ENCODE assay signal across 11 cellular contexts in the genomic region with DNA sequence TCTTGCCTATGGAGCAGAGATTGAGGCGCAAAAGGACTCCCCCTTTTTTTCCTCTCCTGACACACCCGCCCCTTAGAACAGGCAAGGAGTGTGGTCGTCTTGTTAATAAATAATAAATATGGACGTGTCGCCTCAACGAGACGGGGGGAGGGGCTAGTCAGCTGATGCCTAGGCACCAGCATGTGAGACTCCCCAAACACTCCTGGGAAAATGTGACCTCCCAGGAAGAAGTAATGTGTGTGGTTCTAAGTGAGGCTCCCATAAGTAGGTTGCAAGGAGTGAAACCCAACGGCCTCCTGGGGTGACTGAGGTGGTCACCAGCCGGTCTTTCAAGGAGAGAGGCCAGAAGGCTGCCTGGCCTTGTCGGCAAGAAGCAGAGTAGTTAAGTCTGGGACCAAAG. TPM values are rescaled to one million over a fixed set of nuclear protein-coding genes. Genes with fewer than 3 reads are reported as not detected.
DNase-seq lines count a peak whose midpoint lies in the region; ATAC-seq, FAIRE-seq and TF ChIP-seq lines count a peak whose summit lies in the region.
"Had no signal": no experiment of that assay in that cellular context is flagged by ENCODE, and none has a peak within 500 bp of the region (broad histone marks: within the 10 kb centered on the region; RNA-seq: fewer than 3 reads in every experiment).

No MANE protein-coding gene starts in this region.

- H2AFZ ChIP-seq in H1 (ENCODE audit: low read length) (no peak overlapping the region), neural progenitor cell (replicated peaks) (no peak overlapping the region)

- peaks cover 3% of the 10 kb centered on the region for H3K9me3 Mint-ChIP-seq in neural progenitor cell
- H3K9me3 Mint-ChIP-seq: activated naive CD8-positive, alpha-beta T cell treated with anti-CD3 and anti-CD28 coated beads, Interleukin-2, amount 50 U/mL, for 24 hours had no signal

- H4K91ac ChIP-seq in H1 (replicated peaks; ENCODE audit: insufficient read length, low read length) = no peak overlapping the region

- TF ChIP-seq CTCF in H1 (IDR thresholded peaks at IDR 0.05; ENCODE audit: control extremely low read depth in 1 of 3, insufficient read depth in 1 of 3, low read depth in 1 of 3, low read length in 3 of 3) (no peak), neural progenitor cell (IDR thresholded peaks at IDR 0.05) (no peak), vagina (IDR thresholded peaks at IDR 0.05) (no peak)

- no peak overlapping the region for H3K56ac ChIP-seq in H1 (replicated peaks; ENCODE audit: insufficient read length, low read depth, low read length)

- H3K14ac ChIP-seq in H1 (ENCODE audit: insufficient read length) = no peak overlapping the region

- no peak overlapping the region for H2BK120ac ChIP-seq in H1 (replicated peaks; ENCODE audit: low read depth, low read length)

- FAIRE-seq in H1 (lab: Jason Lieb, UNC) = no peak

- H3K4me1 ChIP-seq in H1 (replicated peaks in 1 of 4; ENCODE audit: control insufficient read depth in 3 of 4, insufficient read depth in 4 of 4, low read length in 3 of 4) = peaks cover 0 to 9% (median 6%) of the 10 kb centered on the region in 4 experiments; a peak in 6 of 7 replicates
- H3K4me1 ChIP-seq in neural progenitor cell = peaks cover 26% of the 10 kb centered on the region
- peaks cover 14% of the 10 kb centered on the region for H3K4me1 ChIP-seq in vagina
- H3K4me1 ChIP-seq: testis had no signal

- peak; percentile 35 for DNase-seq in G401 (ENCODE audit: low spot score)
- DNase-seq in NCI-H2171 (lab: John Stamatoyannopoulos, UW) = peak; percentile 5
- DNase-seq in H1 (ENCODE audit: low read depth in 1 of 2, low spot score in 2 of 2) = peak in 1 of 2 experiments; percentile 57
- DNase-seq in neural progenitor cell (ENCODE audit: low spot score) = peak; percentile 33
- DNase-seq in T-helper 9 cell = no peak
- no peak for DNase-seq in NCI-H1930 (lab: John Stamatoyannopoulos, UW)
- DNase-seq in vagina (ENCODE audit: extremely low spot score in 2 of 2) = no peak
- DNase-seq: activated naive CD8-positive, alpha-beta T cell treated with anti-CD3 and anti-CD28 coated beads, Interleukin-2, amount 50 U/mL, for 24 hours; DND-41 had no signal

- intact Hi-C loops in vagina (cut with DNase I) = no loop called here

- peak overlapping the region; percentile 86 to 96 (median 90); a peak in 7 of 8 replicates for H3K4me3 ChIP-seq in H1 (ENCODE audit: extremely low read depth in 1 of 4, insufficient read depth in 2 of 4, low read depth in 3 of 4, low read length in 4 of 4)
- peak overlapping the region; percentile 96 for H3K4me3 ChIP-seq in neural progenitor cell
- peak overlapping the region in 1 of 2 donors; percentile 63 for H3K4me3 ChIP-seq in vagina

- peaks cover 19% of the 10 kb centered on the region for H3K4me1 Mint-ChIP-seq in neural progenitor cell

- H2BK5ac ChIP-seq in H1 (ENCODE audit: low read depth, low read length) = 0 out of 2 replicates have a peak overlapping the region, but pooled peaks have one; percentile 12

- H4K20me1 ChIP-seq in H1 (replicated peaks in 1 of 2; ENCODE audit: control insufficient read depth in 1 of 2, insufficient read depth in 2 of 2, low read length in 2 of 2) = no peaks in the 10 kb centered on the region
- no peaks in the 10 kb centered on the region for H4K20me1 ChIP-seq in neural progenitor cell (ENCODE audit: low read depth)

- peaks cover 33% of the 10 kb centered on the region for H3F3A ChIP-seq in neural progenitor cell (ENCODE audit: low read depth)

- in situ Hi-C loops in G401 (cut with HindIII; ENCODE audit: low sequenced_read_pairs) = no loop called here

- no peak overlapping the region; the same call in 1 of the 2 replicates for H2BK15ac ChIP-seq in H1 (ENCODE audit: low read length)

- H3K27me3 Mint-ChIP-seq in neural progenitor cell (ENCODE audit: insufficient read depth, low read depth) = peaks cover 11% of the 10 kb centered on the region

- H3K36me3 ChIP-seq in H1 (ENCODE audit: control insufficient read depth in 2 of 4, insufficient read depth in 4 of 4, low read length in 3 of 4) = no peaks in the 10 kb centered on the region; a peak in 1 of 8 replicates
- no peaks in the 10 kb centered on the region for H3K36me3 ChIP-seq in neural progenitor cell
- no peaks in the 10 kb centered on the region for H3K36me3 ChIP-seq in vagina

- H3K27ac ChIP-seq in H1 (ENCODE audit: low read depth, low read length) (no peak overlapping the region), neural progenitor cell (no peak overlapping the region), vagina (no peak overlapping the region)

- H3K9me3 ChIP-seq in H1 (ENCODE audit: insufficient read depth in 2 of 2, low read depth in 1 of 2, low read length in 1 of 2) (no peaks in the 10 kb centered on the region), neural progenitor cell (ENCODE audit: low read depth) (no peaks in the 10 kb centered on the region), vagina (no peaks in the 10 kb centered on the region)
- H3K9me3 ChIP-seq: testis had no signal

- no peak for TF ChIP-seq EP300 in H1 (IDR thresholded peaks at IDR 0.05; ENCODE audit: borderline replicate concordance in 1 of 2, low read depth in 2 of 2, low read length in 2 of 2)

- CTCF ChIA-PET in H1 (lab: Charles Lee; ENCODE audit: partially characterized antibody) = interaction anchor here (0.7 to 5.2 kb wide), 5 partner anchors 16 to 182 kb away, joined by 3 to 39 read pairs (median 4); no protein-coding TSS in a partner anchor

- H2BK12ac ChIP-seq in H1 (ENCODE audit: low read depth, low read length) = no peak overlapping the region

- H3K23me2 ChIP-seq in H1 (ENCODE audit: low read depth, low read length) = peaks cover 8% of the 10 kb centered on the region

- no peak for TF ChIP-seq RAD21 in H1 (IDR thresholded peaks at IDR 0.05 in 1 of 2, conservative IDR thresholded peaks at IDR 0.05 in 1 of 2; ENCODE audit: low read depth in 2 of 2, low read length in 2 of 2)

- H3K23ac ChIP-seq in H1 (ENCODE audit: insufficient read length) = no peak overlapping the region

- H3K79me2 ChIP-seq in H1 (ENCODE audit: control insufficient read depth in 1 of 2, insufficient read depth in 2 of 2, low read length in 2 of 2) (0 out of 4 replicates have a peak, but pooled peaks cover 0 to 2% of the 10 kb centered on the region in 2 experiments), neural progenitor cell (ENCODE audit: low read depth) (peaks cover 7% of the 10 kb centered on the region)

- no peak overlapping the region for H3K27ac Mint-ChIP-seq in neural progenitor cell
- H3K27ac Mint-ChIP-seq: activated naive CD8-positive, alpha-beta T cell treated with anti-CD3 and anti-CD28 coated beads, Interleukin-2, amount 50 U/mL, for 24 hours had no signal

- H4K5ac ChIP-seq in H1 (ENCODE audit: insufficient read length, low read depth, low read length) = no peak overlapping the region

- H3K27me3 ChIP-seq in H1 (replicated peaks in 1 of 4; ENCODE audit: control insufficient read depth in 3 of 4, extremely low read depth in 1 of 4, insufficient read depth in 3 of 4, low read length in 3 of 4) = no peaks in the 10 kb centered on the region; a peak in 1 of 7 replicates
- H3K27me3 ChIP-seq in neural progenitor cell = peaks cover 15% of the 10 kb centered on the region
- no peaks in the 10 kb centered on the region for H3K27me3 ChIP-seq in vagina
- H3K27me3 ChIP-seq: testis had no signal

- WGBS in H1 (ENCODE audit: extremely low coverage in 1 of 2, insufficient coverage in 1 of 2, insufficient read length in 1 of 2, insufficient replicate concordance in 2 of 2, low coverage in 1 of 2, low lambda C conversion rate in 2 of 2, missing lambda C conversion rate in 1 of 2), 2 experiments = 37% methylated on average over 9 of the region's 10 CpGs; no CpG with 5 or more reads in 1 of the 2 experiments

- H2BK20ac ChIP-seq in H1 (ENCODE audit: low read length) = 0 out of 2 replicates have a peak overlapping the region, but pooled peaks have one; percentile 50

- no peak overlapping the region for H3K4ac ChIP-seq in H1 (replicated peaks; ENCODE audit: insufficient read length, low read depth, low read length)

- ATAC-seq in GM19395 (IDR thresholded peaks at IDR 0.05; ENCODE audit: unreplicated experiment) = no peak

- no peak overlapping the region for H2AK5ac ChIP-seq in H1 (ENCODE audit: low read depth, low read length)

- peak overlapping the region; percentile 83 for H3K4me3 Mint-ChIP-seq in neural progenitor cell

- POLR2A ChIA-PET in H1 (lab: Charles Lee; ENCODE audit: partially characterized antibody) = interaction anchor here (1.7 to 2.4 kb wide), 5 partner anchors 10 to 75 kb away, joined by 7 to 23 read pairs (median 11); no protein-coding TSS in a partner anchor

- no peak for TF ChIP-seq POLR2A in H1 (IDR thresholded peaks at IDR 0.05; ENCODE audit: control extremely low read depth in 1 of 2, low read depth in 2 of 2, low read length in 2 of 2)
- TF ChIP-seq POLR2A in vagina (IDR thresholded peaks at IDR 0.05) = no peak

- no peak overlapping the region for H3K9ac ChIP-seq in H1 (replicated peaks in 1 of 4; ENCODE audit: extremely low read depth in 1 of 4, low read depth in 3 of 4, low read length in 3 of 4)
- H3K9ac ChIP-seq in neural progenitor cell = no peak overlapping the region

- no peaks in the 10 kb centered on the region for H3K79me1 ChIP-seq in H1 (ENCODE audit: low read depth, low read length)

- H3K18ac ChIP-seq in H1 (ENCODE audit: extremely low read depth, low read length) = no peak overlapping the region

- H3K4me2 ChIP-seq in H1 (ENCODE audit: insufficient read depth in 1 of 2, low read depth in 2 of 2, low read length in 2 of 2) = peak overlapping the region; percentile 85 to 96
- peak overlapping the region; percentile 99 for H3K4me2 ChIP-seq in neural progenitor cell

- H4K8ac ChIP-seq in H1 (ENCODE audit: extremely low read depth, insufficient read depth, low read length) = no peak overlapping the region

- no peaks in the 10 kb centered on the region for H3K36me3 Mint-ChIP-seq in neural progenitor cell

RNA-seq across cellular contexts. Expression of a gene that starts 1.1 kb away (rescaled TPM):
- total RNA-seq in G401 (2014; rRNA removed; shearing (Covaris generic)) = 0.71 and 2.3 TPM in 2 replicates
- 25.6 and 29.8 TPM in 2 replicates for total RNA-seq in H1 (2021; fragmentation: NEBNext Ultra II Directional; extraction: Animal tissue kit (Norgen Biotek cat#: 25700))
- 13.6 and 23.2 TPM in 2 replicates for polyA plus RNA-seq in H1 (2011; rRNA removed)
- polyA plus RNA-seq in H1 (2011; cell fraction: cytosol; rRNA removed) = 17.1 TPM
- polyA plus RNA-seq in H1 (2011; cell fraction: nucleus; rRNA removed) = 16.1 TPM
- 16.7 to 23.7 TPM (median 19.4 TPM) in 4 replicates for polyA plus RNA-seq in H1 (2012, experiment 1 of 2)
- polyA plus RNA-seq in H1 (2012, experiment 2 of 2) = 11.9 TPM
- 13.7 TPM for polyA plus RNA-seq in H1 (2013, experiment 1 of 2)
- 15.0 TPM for polyA plus RNA-seq in H1 (2013, experiment 2 of 2)
- polyA minus RNA-seq in H1 (2011; rRNA and poly(A)+ RNA removed) = 15.7 and 18.0 TPM in 2 replicates
- polyA minus RNA-seq in H1 (2011; cell fraction: cytosol; rRNA and poly(A)+ RNA removed) = 8.1 TPM
- 7.8 TPM for polyA minus RNA-seq in H1 (2011; cell fraction: nucleus; rRNA and poly(A)+ RNA removed)
- total RNA-seq in neural progenitor cell (ENCODE audit: low replicate concordance) (13.5 and 23.0 TPM in 2 replicates), vagina (6.6 TPM)

RNA-seq across cellular contexts. Expression of a gene that starts 43.4 kb away (rescaled TPM):
- 10.5 and 14.0 TPM in 2 replicates for total RNA-seq in G401 (2014; rRNA removed; shearing (Covaris generic))
- 16.2 and 16.6 TPM in 2 replicates for total RNA-seq in H1 (2021; fragmentation: NEBNext Ultra II Directional; extraction: Animal tissue kit (Norgen Biotek cat#: 25700))
- polyA plus RNA-seq in H1 (2011; rRNA removed) = 5.4 and 8.4 TPM in 2 replicates
- 12.3 TPM for polyA plus RNA-seq in H1 (2011; cell fraction: cytosol; rRNA removed)
- 3.4 TPM for polyA plus RNA-seq in H1 (2011; cell fraction: nucleus; rRNA removed)
- 11.6 to 13.1 TPM (median 11.9 TPM) in 4 replicates for polyA plus RNA-seq in H1 (2012, experiment 1 of 2)
- 5.0 TPM for polyA plus RNA-seq in H1 (2012, experiment 2 of 2)
- polyA plus RNA-seq in H1 (2013, experiment 1 of 2) = 15.2 TPM
- 16.9 TPM for polyA plus RNA-seq in H1 (2013, experiment 2 of 2)
- 4.9 and 6.1 TPM in 2 replicates for polyA minus RNA-seq in H1 (2011; rRNA and poly(A)+ RNA removed)
- 1.4 TPM for polyA minus RNA-seq in H1 (2011; cell fraction: cytosol; rRNA and poly(A)+ RNA removed)
- polyA minus RNA-seq in H1 (2011; cell fraction: nucleus; rRNA and poly(A)+ RNA removed) = 3.9 TPM
- 7.8 and 16.2 TPM in 2 replicates for total RNA-seq in neural progenitor cell (ENCODE audit: low replicate concordance)
- 3.7 TPM for total RNA-seq in vagina

Comparison
In these comparisons a context has a peak if more than half of its experiments do, and no peak if none do; other contexts are left out.
1. DNase-seq: peak in G401 (single experiment), NCI-H2171 (single experiment) and neural progenitor cell (single experiment); none in T-helper 9 cell (single experiment), NCI-H1930 (0 of 2) and vagina (0 of 2).